In genomic region chr10:91163709-91164474, GRCh38 we compare ENCODE assay signal across 8 cellular contexts. TPM values are rescaled to one million over a fixed set of nuclear protein-coding genes. Genes with fewer than 3 reads are reported as not detected.
DNase-seq lines count a peak whose midpoint lies in the region; ATAC-seq, FAIRE-seq and TF ChIP-seq lines count a peak whose summit lies in the region.

No MANE protein-coding gene starts in this region.

- ATAC-seq in GM18511 (IDR thresholded peaks at IDR 0.05; ENCODE audit: unreplicated experiment): peak; percentile 43
- peak; percentile 22 for ATAC-seq in HG02973 (IDR thresholded peaks at IDR 0.05; ENCODE audit: unreplicated experiment)
- ATAC-seq in foreskin keratinocyte: peak; percentile 85

- TF ChIP-seq CTCF in foreskin keratinocyte (conservative IDR thresholded peaks at IDR 0.05): no peak

- FAIRE-seq in RCC 7860 (lab: Jason Lieb, UNC): peak; percentile 22

- no peaks in the 10 kb centered on the region for H3K9me3 ChIP-seq in neuron (ENCODE audit: low read length)

- peaks cover 62% of the 10 kb centered on the region for H3K27me3 ChIP-seq in foreskin keratinocyte
- no peaks in the 10 kb centered on the region for H3K27me3 ChIP-seq in neuron (ENCODE audit: insufficient read depth, low read length)

- H2AFZ ChIP-seq in neuron (ENCODE audit: low read depth, low read length): peak overlapping the region; percentile 98

- H3K4me3 ChIP-seq in neuron (ENCODE audit: low read length): peak overlapping the region; percentile 89

- peak; percentile 67 for DNase-seq in RCC 7860 (ENCODE audit: low spot score)
- peak; percentile 54 for DNase-seq in activated gamma-delta T cell treated with anti-CD3 and anti-CD28 coated beads, Interleukin-2, amount 50 U/mL, for 16 hours (ENCODE audit: low read depth)
- peak in 1 of 2 donors; percentile 55 for DNase-seq in foreskin keratinocyte
- peak; percentile 65 for DNase-seq in stromal cell of bone marrow (ENCODE audit: low read depth)
- no peak for DNase-seq in NCI-H1092 (lab: John Stamatoyannopoulos, UW)

- peak overlapping the region; percentile 74 for H3K27ac ChIP-seq in foreskin keratinocyte

- no peaks in the 10 kb centered on the region for H3K36me3 ChIP-seq in neuron (ENCODE audit: insufficient read depth, low read length)

- H3K4me1 ChIP-seq in foreskin keratinocyte (no peaks in the 10 kb centered on the region), neuron (ENCODE audit: insufficient read depth, low read length) (peaks cover 25% of the 10 kb centered on the region)

RNA-seq across cellular contexts. Expression of gene PCGF5, which starts 56.6 kb away (rescaled TPM):
- 8.7 and 13.3 TPM in 2 replicates for total RNA-seq in foreskin keratinocyte
- 7.9 and 11.1 TPM in 2 replicates for polyA plus RNA-seq in foreskin keratinocyte

Comparison
In these comparisons a context has a peak if more than half of its experiments do, and no peak if none do; other contexts are left out.
1. ATAC-seq: peak in every context shown above with its lines; median percentile 85 in foreskin keratinocyte; 43 in GM18511; 22 in HG02973.